ENCODE assay signal across 8 cellular contexts in the genomic region with DNA sequence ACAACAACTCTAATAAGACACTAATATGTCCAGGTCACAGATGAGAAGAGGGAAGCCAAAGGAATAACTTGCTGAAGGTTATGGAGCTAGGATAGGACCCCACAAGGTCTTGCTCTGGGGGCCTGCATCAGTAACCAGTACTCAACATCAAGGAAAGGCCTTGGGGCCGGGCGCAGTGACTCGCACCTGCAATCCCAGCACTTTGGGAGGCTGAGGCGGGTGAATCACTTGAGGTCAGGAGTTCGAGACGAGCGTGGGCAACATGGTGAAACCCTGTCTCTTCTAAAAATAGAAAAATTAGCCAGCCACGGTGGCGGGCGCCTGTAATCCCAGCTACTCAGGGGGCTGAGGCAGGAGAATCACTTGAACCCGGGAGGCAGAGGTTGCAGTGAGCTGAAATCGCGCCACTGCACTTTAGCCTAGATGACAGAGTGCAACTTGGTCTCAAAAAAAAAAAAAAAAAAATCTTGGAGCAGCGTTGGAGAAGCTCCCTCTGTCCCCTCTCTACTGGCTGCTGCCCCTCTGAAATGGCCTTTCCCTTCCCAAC. TPM values are rescaled to one million over a fixed set of nuclear protein-coding genes. Genes with fewer than 3 reads are reported as not detected.
A peak's percentile ranks its signal among the peaks of the same experiment; 100 is the strongest.
DNase-seq lines count a peak whose midpoint lies in the region; ATAC-seq and TF ChIP-seq lines count a peak whose summit lies in the region.
"Had no signal": no experiment of that assay in that cellular context is flagged by ENCODE, and none has a peak within 500 bp of the region (broad histone marks: within the 10 kb centered on the region; RNA-seq: fewer than 3 reads in every experiment).

No MANE protein-coding gene starts in this region.

- DNase-seq in HL-60 (ENCODE audit: low read depth in 1 of 2, low spot score in 1 of 2), result no peak
- peak; percentile 84 for DNase-seq in activated CD4-positive, alpha-beta T cell treated with anti-CD3 and anti-CD28 coated beads for 48 hours
- DNase-seq in fibroblast of villous mesenchyme (ENCODE audit: low read depth), result peak; percentile 51
- DNase-seq in stimulated activated CD4-positive, alpha-beta T cell treated with anti-CD3 and anti-CD28 coated beads, Interleukin-4, amount 100 ng/mL, for 4 hours, result peak; percentile 54 to 64
- DNase-seq in NCI-H2171 treated with DMSO at 0.1 percent for 48 hours (lab: John Stamatoyannopoulos, UW), result no peak
- DNase-seq in NCI-H524 (lab: John Stamatoyannopoulos, UW), result no peak

- no peak for TF ChIP-seq CTCF in HL-60 (IDR thresholded peaks at IDR 0.05; ENCODE audit: insufficient read depth, low read length)
- TF ChIP-seq CTCF in fibroblast of villous mesenchyme (IDR thresholded peaks at IDR 0.05; ENCODE audit: insufficient read depth, low read depth, low read length), result no peak

- H3K27ac ChIP-seq in HL-60 (replicated peaks), result peak overlapping the region; percentile 97

- H3K4me3 ChIP-seq in HL-60 (replicated peaks; ENCODE audit: insufficient read depth, low read length) (peak overlapping the region; percentile 92), fibroblast of villous mesenchyme (ENCODE audit: low read depth, low read length) (peak overlapping the region; percentile 88)

- H3K27me3 ChIP-seq in HL-60 (ENCODE audit: insufficient read depth, poor library complexity, severe bottlenecking), result no peaks in the 10 kb centered on the region

- ATAC-seq in HG02852 (IDR thresholded peaks at IDR 0.05; ENCODE audit: unreplicated experiment), result no peak

RNA-seq across cellular contexts. Expression of a gene that starts 1.8 kb away (rescaled TPM):
- 65.2 and 116 TPM in 2 replicates for total RNA-seq in fibroblast of villous mesenchyme

RNA-seq across cellular contexts. Expression of a gene that starts 2.3 kb away (rescaled TPM):
- not detected in 2 replicates for total RNA-seq in fibroblast of villous mesenchyme
- total RNA-seq: SK-MEL-5 had no signal

RNA-seq across cellular contexts. Expression of a gene that starts 28.0 kb away (rescaled TPM):
- 257 and 261 TPM in 2 replicates for total RNA-seq in fibroblast of villous mesenchyme

RNA-seq across cellular contexts. Expression of a gene that starts 37.3 kb away (rescaled TPM):
- total RNA-seq in fibroblast of villous mesenchyme, result 6.5 and 9.0 TPM in 2 replicates

RNA-seq across cellular contexts. Expression of a gene that starts 37.8 kb away (rescaled TPM):
- total RNA-seq in fibroblast of villous mesenchyme, result 21.2 and 31.9 TPM in 2 replicates

Comparison
In these comparisons a context has a peak if more than half of its experiments do, and no peak if none do; other contexts are left out.
1. DNase-seq: peak in activated CD4-positive, alpha-beta T cell treated with anti-CD3 and anti-CD28 coated beads for 48 hours (single experiment), fibroblast of villous mesenchyme (single experiment) and stimulated activated CD4-positive, alpha-beta T cell treated with anti-CD3 and anti-CD28 coated beads, Interleukin-4, amount 100 ng/mL, for 4 hours (2 of 2); none in HL-60 (0 of 2), NCI-H2171 treated with DMSO at 0.1 percent for 48 hours (single experiment) and NCI-H524 (0 of 2).